ENCODE assay signal across 11 cellular contexts in genomic region chr5:116571568-116572321, GRCh38. TPM values are rescaled to one million over a fixed set of nuclear protein-coding genes. Genes with fewer than 3 reads are reported as not detected.
DNase-seq lines count a peak whose midpoint lies in the region; ATAC-seq, FAIRE-seq and TF ChIP-seq lines count a peak whose summit lies in the region.
"Had no signal": no experiment of that assay in that cellular context is flagged by ENCODE, and none has a peak within 500 bp of the region (broad histone marks: within the 10 kb centered on the region; RNA-seq: fewer than 3 reads in every experiment).

No MANE protein-coding gene starts in this region.

- TF ChIP-seq EP300 in gastroesophageal sphincter (IDR thresholded peaks at IDR 0.05), result no peak

- H3K4me1 ChIP-seq in PC-3 (ENCODE audit: insufficient read depth, low read length), result peaks cover 11% of the 10 kb centered on the region; the same call in 1 of the 2 replicates
- H3K4me1 ChIP-seq in gastroesophageal sphincter, result peaks cover 0 to 54% (median 5%) of the 10 kb centered on the region in 3 donors
- no peaks in the 10 kb centered on the region for H3K4me1 ChIP-seq in pancreas

- no peaks in the 10 kb centered on the region for H3K79me2 ChIP-seq in PC-3 (ENCODE audit: low read length)

- H3K4me3 Mint-ChIP-seq in CD14-positive monocyte, result peak overlapping the region in 1 of 2 donors; percentile 99
- H3K4me3 Mint-ChIP-seq: activated CD8-positive, alpha-beta T cell treated with anti-CD3 and anti-CD28 coated beads for 36 hours had no signal

- peaks cover 59% of the 10 kb centered on the region for H3K27me3 ChIP-seq in PC-3 (ENCODE audit: low read length)
- H3K27me3 ChIP-seq in gastroesophageal sphincter, result peaks cover 28% of the 10 kb centered on the region
- no peaks in the 10 kb centered on the region for H3K27me3 ChIP-seq in pancreas

- H3K36me3 ChIP-seq in PC-3 (ENCODE audit: low read depth, low read length), result no peaks in the 10 kb centered on the region
- H3K36me3 ChIP-seq in gastroesophageal sphincter, result no peaks in the 10 kb centered on the region
- H3K36me3 ChIP-seq in pancreas, result no peaks in the 10 kb centered on the region

- peaks cover 81 to 91% (median 81%) of the 10 kb centered on the region in 3 donors for H3K27me3 Mint-ChIP-seq in CD14-positive monocyte (ENCODE audit: low read depth in 3 of 3)

- peak; percentile 77 for DNase-seq in DMS 273 (lab: John Stamatoyannopoulos, UW; ENCODE audit: unreplicated experiment)
- no peak for DNase-seq in PC-3
- DNase-seq in pancreas, result no peak
- no peak for DNase-seq in GM19238 (ENCODE audit: insufficient read length, low spot score)
- no peak for DNase-seq in CD14-positive monocyte (ENCODE audit: low spot score)
- DNase-seq in erythroblast (lab: John Stamatoyannopoulos, UW), result no peak
- DNase-seq: activated CD8-positive, alpha-beta T cell treated with anti-CD3 and anti-CD28 coated beads for 36 hours; DND-41 had no signal

- peak overlapping the region; percentile 92; the same call in 1 of the 2 replicates for H3K4me2 ChIP-seq in PC-3 (ENCODE audit: low read length)

- H3K4me3 ChIP-seq in PC-3 (ENCODE audit: low read length), result no peak overlapping the region
- peak overlapping the region; percentile 63 to 78 for H3K4me3 ChIP-seq in gastroesophageal sphincter
- H3K4me3 ChIP-seq in pancreas, result peak overlapping the region; percentile 44 to 56 (median 50)

- H3K9me3 ChIP-seq in PC-3 (ENCODE audit: low read length), result no peaks in the 10 kb centered on the region
- H3K9me3 ChIP-seq in gastroesophageal sphincter, result no peaks in the 10 kb centered on the region
- H3K9me3 ChIP-seq in pancreas, result no peaks in the 10 kb centered on the region

- intact Hi-C loops in PC-3 (cut with micrococcal nuclease) (loop anchor here (5.0 kb wide), 1 partner anchor 434 kb away; no protein-coding TSS in a partner anchor), pancreas (cut with DNase I) (no loop called here), CD14-positive monocyte (cut with micrococcal nuclease) (no loop called here)

- no peak overlapping the region for H3K27ac ChIP-seq in PC-3 (ENCODE audit: low read length)
- peak overlapping the region in 2 of 4 donors; percentile 80 to 81 for H3K27ac ChIP-seq in gastroesophageal sphincter
- H3K27ac ChIP-seq in pancreas, result peak overlapping the region; percentile 40 to 80 (median 72)
- H3K27ac ChIP-seq: epithelial cell of prostate had no signal

- H3K36me3 Mint-ChIP-seq in CD14-positive monocyte, result peaks cover 0 to 9% of the 10 kb centered on the region in 2 donors

- TF ChIP-seq POLR2A in gastroesophageal sphincter (IDR thresholded peaks at IDR 0.05) (no peak), erythroblast (IDR thresholded peaks at IDR 0.05; ENCODE audit: low read length) (no peak)

- WGBS in gastroesophageal sphincter (ENCODE audit: low coverage in 1 of 2), 2 donors, result 27 to 46% methylated on average over 5 to 14 of the region's 16 CpGs
- WGBS in pancreas, 2 donors, result 6 to 10% methylated on average over 16 of the region's 16 CpGs

- TF ChIP-seq CTCF in PC-3 (conservative IDR thresholded peaks at IDR 0.05; ENCODE audit: low read depth, low read length), result no peak
- peak in 1 of 4 experiments; percentile 7 for TF ChIP-seq CTCF in gastroesophageal sphincter (IDR thresholded peaks at IDR 0.05)
- TF ChIP-seq CTCF in pancreas (IDR thresholded peaks at IDR 0.05), result no peak
- no peak for TF ChIP-seq CTCF in CD14-positive monocyte (IDR thresholded peaks at IDR 0.05)

- H3K9me2 ChIP-seq in PC-3 (replicated peaks; ENCODE audit: low read length), result no peaks in the 10 kb centered on the region

- H3F3A ChIP-seq in PC-3 (ENCODE audit: low read length, unreplicated experiment), result no peaks in the 10 kb centered on the region

- CTCF ChIA-PET in PC-3 (lab: Charles Lee), result no interaction called here

- BruUV-seq in PC-3 (replicated peaks; lab: Mats Ljungman, UMichigan), result no TSS peak

- POLR2A ChIA-PET in PC-3 (lab: Charles Lee; ENCODE audit: unreplicated experiment), result no interaction called here

- no peaks in the 10 kb centered on the region for H4K20me1 ChIP-seq in PC-3 (ENCODE audit: low read length)

- peaks cover 0 to 19% (median 8%) of the 10 kb centered on the region in 7 donors for H3K9me3 Mint-ChIP-seq in CD14-positive monocyte
- H3K9me3 Mint-ChIP-seq: activated CD8-positive, alpha-beta T cell treated with anti-CD3 and anti-CD28 coated beads for 36 hours had no signal

- no peak for ATAC-seq in PC-3
- no peak for ATAC-seq in gastroesophageal sphincter
- peak in 1 of 4 donors; percentile 7 for ATAC-seq in pancreas
- ATAC-seq in HG03565 (IDR thresholded peaks at IDR 0.05; ENCODE audit: unreplicated experiment), result no peak
- ATAC-seq: activated CD8-positive, alpha-beta T cell treated with anti-CD3 and anti-CD28 coated beads for 36 hours had no signal

- H3K27ac Mint-ChIP-seq in CD14-positive monocyte, result no peak overlapping the region
- H3K27ac Mint-ChIP-seq: activated CD8-positive, alpha-beta T cell treated with anti-CD3 and anti-CD28 coated beads for 36 hours had no signal

- peaks cover 31% of the 10 kb centered on the region for H3K4me1 Mint-ChIP-seq in CD14-positive monocyte

- peak overlapping the region; percentile 69; the same call in 1 of the 2 replicates for H2AFZ ChIP-seq in PC-3 (ENCODE audit: low read length)

- peak; percentile 82 for FAIRE-seq in pancreas (lab: Jason Lieb, UNC)

- no peak overlapping the region for H3K9ac ChIP-seq in PC-3 (ENCODE audit: low read length)

RNA-seq across cellular contexts. Expression of gene SEMA6A, which starts 2.9 kb away (rescaled TPM):
- total RNA-seq in PC-3 (2014; rRNA removed), result not detected in 2 replicates
- total RNA-seq in gastroesophageal sphincter, result 10 to 100 TPM; 10.9 to 19.8 (median 17.8) TPM
- 10 to 100 TPM in 5 of 6 donors, 1 to 10 TPM in 1; 9.2 to 24.5 (median 15.8) TPM for total RNA-seq in pancreas
- polyA plus RNA-seq in pancreas, result 10 to 100 TPM in 1 of 2 donors, 1 to 10 TPM in 1; 8.9 to 12.2 TPM
- polyA plus RNA-seq in CD14-positive monocyte, result under 1 TPM in 1 of 2 donors, not detected in 1; 0.16 TPM
- total RNA-seq: activated CD8-positive, alpha-beta T cell treated with anti-CD3 and anti-CD28 coated beads for 36 hours had no signal

Comparison
In these comparisons a context has a peak if more than half of its experiments do, and no peak if none do; other contexts are left out.
1. RNA of gene SEMA6A, which starts 2.9 kb away (total RNA-seq): 10.9 to 19.8 TPM in gastroesophageal sphincter and 9.2 to 24.5 TPM in pancreas; not detected in PC-3; every median in the first group is over 10 times any median in the second.